13 cellular contexts compared by ENCODE assay signal in genomic region chr1:174075245-174075692, GRCh38. TPM values are rescaled to one million over a fixed set of nuclear protein-coding genes. Genes with fewer than 3 reads are reported as not detected.
A peak's percentile ranks its signal among the peaks of the same experiment; 100 is the strongest.
DNase-seq lines count a peak whose midpoint lies in the region; TF ChIP-seq lines count a peak whose summit lies in the region.
"Had no signal": no experiment of that assay in that cellular context is flagged by ENCODE, and none has a peak within 500 bp of the region (broad histone marks: within the 10 kb centered on the region; RNA-seq: fewer than 3 reads in every experiment).

No MANE protein-coding gene starts in this region.

- CTCF ChIA-PET in MCF 10A (lab: Yijun Ruan, JAX) = interaction anchor here (0.6 to 1.9 kb wide), 13 partner anchors 11 to 1331 kb away, joined by 3 to 7 read pairs (median 4); no protein-coding TSS in a partner anchor

- H3K9me3 Mint-ChIP-seq in MCF 10A (ENCODE audit: unreplicated experiment) = no peaks in the 10 kb centered on the region
- no peaks in the 10 kb centered on the region for H3K9me3 Mint-ChIP-seq in endothelial cell (ENCODE audit: unreplicated experiment)
- H3K9me3 Mint-ChIP-seq: H9 had no signal

- H3K4me1 ChIP-seq in breast epithelium = no peaks in the 10 kb centered on the region

- DNase-seq in MCF 10A (ENCODE audit: unreplicated experiment) = peak; percentile 5
- DNase-seq in breast epithelium (ENCODE audit: low spot score in 2 of 2) = no peak
- peak; percentile 30 for DNase-seq in SK-MEL-5 (ENCODE audit: low read depth, low spot score)
- no peak for DNase-seq in endothelial cell (ENCODE audit: low spot score)
- DNase-seq in kidney glomerular epithelial cell (lab: John Stamatoyannopoulos, UW) = no peak
- no peak for DNase-seq in NCI-H1105 treated with DMSO at 0.1 percent for 48 hours (lab: John Stamatoyannopoulos, UW)
- DNase-seq in GF-D8 (lab: John Stamatoyannopoulos, UW) = no peak
- no peak for DNase-seq in GM13976 (ENCODE audit: low spot score)
- DNase-seq: H9; NCI-H1048; NCI-H2227 treated with DMSO at 0.1 percent for 48 hours; NK-92 treated with Interleukin-12 subunit alpha and Interleukin-12 subunit beta, amount 100 ng/mL, for 24 hours had no signal

- TF ChIP-seq CTCF in MCF 10A (IDR thresholded peaks at IDR 0.05; ENCODE audit: unreplicated experiment) (no peak), breast epithelium (IDR thresholded peaks at IDR 0.05) (no peak), endothelial cell (IDR thresholded peaks at IDR 0.05; ENCODE audit: unreplicated experiment) (no peak), GM13976 (IDR thresholded peaks at IDR 0.05; ENCODE audit: borderline replicate concordance, control extremely low read depth, extremely low read depth, insufficient read depth, missing control alignments) (no peak)

- H3K27me3 Mint-ChIP-seq in MCF 10A (ENCODE audit: insufficient read depth, unreplicated experiment) (peaks cover 16% of the 10 kb centered on the region), endothelial cell (ENCODE audit: unreplicated experiment) (no peaks in the 10 kb centered on the region)

- BruUV-seq in MCF 10A (replicated peaks; lab: Mats Ljungman, UMichigan) = no TSS peak

- H3K4me1 Mint-ChIP-seq in MCF 10A (ENCODE audit: insufficient read depth, unreplicated experiment) = no peaks in the 10 kb centered on the region
- H3K4me1 Mint-ChIP-seq in endothelial cell (ENCODE audit: unreplicated experiment) = peaks cover 7% of the 10 kb centered on the region

- H3K4me3 Mint-ChIP-seq in MCF 10A (ENCODE audit: unreplicated experiment) (no peak overlapping the region), endothelial cell (ENCODE audit: unreplicated experiment) (no peak overlapping the region)
- H3K4me3 Mint-ChIP-seq: H9 had no signal

- no peak for TF ChIP-seq POLR2A in breast epithelium (IDR thresholded peaks at IDR 0.05)

- in situ Hi-C loops in SK-MEL-5 (cut with HindIII; ENCODE audit: low pct_unique_long_range_greater_than_20kb, low sequenced_read_pairs) = no loop called here
- in situ Hi-C loops in GM13976 (cut with MboI; ENCODE audit: low sequenced_read_pairs, unreplicated experiment) = loop anchor here (25.0 kb wide), 1 partner anchor 662 kb away; no protein-coding TSS in a partner anchor

- no peaks in the 10 kb centered on the region for H3K36me3 ChIP-seq in breast epithelium

- H3K9me3 ChIP-seq in breast epithelium = no peaks in the 10 kb centered on the region

- intact Hi-C loops in MCF 10A (cut with micrococcal nuclease) = loop anchor here (1.0 to 10.0 kb wide), 6 partner anchors 52 to 1330 kb away; partner anchors contain the start of genes CENPL, DARS2, RC3H1 and ZBTB37
- intact Hi-C loops in breast epithelium (cut with DNase I; ENCODE audit: low total_unique reads) = no loop called here

- no peak overlapping the region for H3K4me3 ChIP-seq in breast epithelium
- H3K4me3 ChIP-seq: PC-9 had no signal

- POLR2A ChIA-PET in MCF 10A (lab: Yijun Ruan, JAX) = interaction anchor here (0.6 to 0.7 kb wide), 2 partner anchors 50 to 187 kb away, joined by 3 to 5 read pairs; no protein-coding TSS in a partner anchor

- no peak overlapping the region for H3K27ac ChIP-seq in breast epithelium
- H3K27ac ChIP-seq: PC-9 had no signal

- H3K36me3 Mint-ChIP-seq in MCF 10A (ENCODE audit: insufficient read depth, unreplicated experiment) = no peaks in the 10 kb centered on the region
- no peaks in the 10 kb centered on the region for H3K36me3 Mint-ChIP-seq in endothelial cell (ENCODE audit: low read depth, unreplicated experiment)

- H3K27ac Mint-ChIP-seq in MCF 10A (ENCODE audit: low read depth, unreplicated experiment) (no peak overlapping the region), endothelial cell (ENCODE audit: unreplicated experiment) (peak overlapping the region; percentile 96)
- H3K27ac Mint-ChIP-seq: H9 had no signal

- no peaks in the 10 kb centered on the region for H3K27me3 ChIP-seq in breast epithelium

RNA-seq across cellular contexts. Expression of gene RC3H1, which starts 53.1 kb away (rescaled TPM):
- total RNA-seq in MCF 10A (2022) = 25.7 and 26.9 TPM in 2 replicates
- 10 to 100 TPM; 30.2 to 40.8 (median 33.1) TPM for total RNA-seq in breast epithelium
- total RNA-seq in SK-MEL-5 (2014; rRNA removed; shearing (Covaris generic)) = 25.3 and 30.0 TPM in 2 replicates
- 7.6 and 8.7 TPM in 2 replicates for polyA plus RNA-seq in SK-MEL-5 (2015; cell fraction: cytosol; rRNA removed)
- 19.1 and 21.0 TPM in 2 replicates for polyA plus RNA-seq in SK-MEL-5 (2015; cell fraction: nucleus; rRNA removed)
- 56.7 TPM for total RNA-seq in endothelial cell (ENCODE audit: unreplicated experiment)

Comparison
In these comparisons a context has a peak if more than half of its experiments do, and no peak if none do; other contexts are left out.
1. DNase-seq: peak in MCF 10A (single experiment) and SK-MEL-5 (single experiment); none in breast epithelium (0 of 2), endothelial cell (single experiment), kidney glomerular epithelial cell (single experiment), NCI-H1105 treated with DMSO at 0.1 percent for 48 hours (single experiment), GF-D8 (single experiment) and GM13976 (single experiment).